9 cellular contexts compared by ENCODE assay signal in genomic region chr12:133058203-133059125, GRCh38. TPM values are rescaled to one million over a fixed set of nuclear protein-coding genes. Genes with fewer than 3 reads are reported as not detected.
A peak's percentile ranks its signal among the peaks of the same experiment; 100 is the strongest.
DNase-seq lines count a peak whose midpoint lies in the region; ATAC-seq and TF ChIP-seq lines count a peak whose summit lies in the region.
"Had no signal": no experiment of that assay in that cellular context is flagged by ENCODE, and none has a peak within 500 bp of the region (broad histone marks: within the 10 kb centered on the region; RNA-seq: fewer than 3 reads in every experiment).

No MANE protein-coding gene starts in this region.

- H3K27ac ChIP-seq in smooth muscle cell (ENCODE audit: low read depth) (no peak overlapping the region), substantia nigra (ENCODE audit: low read depth, low read length, poor library complexity, severe bottlenecking) (no peak overlapping the region)

- no peak overlapping the region for H3K9ac ChIP-seq in smooth muscle cell (ENCODE audit: low read depth)

- no peak overlapping the region for H3K4me2 ChIP-seq in smooth muscle cell

- no peak overlapping the region for H3K4me3 Mint-ChIP-seq in activated T-cell treated with anti-CD3 and anti-CD28 coated beads, Interleukin-2, amount 50 U/mL, for 72 hours
- no peak overlapping the region for H3K4me3 Mint-ChIP-seq in activated T-cell treated with anti-CD3 and anti-CD28 coated beads, Interleukin-2, amount 50 U/mL, for 4 hours

- no peaks in the 10 kb centered on the region for H3K27me3 Mint-ChIP-seq in activated T-cell treated with anti-CD3 and anti-CD28 coated beads, Interleukin-2, amount 50 U/mL, for 72 hours (ENCODE audit: low read depth)
- H3K27me3 Mint-ChIP-seq in activated T-cell treated with anti-CD3 and anti-CD28 coated beads, Interleukin-2, amount 50 U/mL, for 4 hours (ENCODE audit: low read depth), result no peaks in the 10 kb centered on the region

- H3K4me1 ChIP-seq in smooth muscle cell (ENCODE audit: low read depth), result no peaks in the 10 kb centered on the region

- ATAC-seq in activated T-cell treated with anti-CD3 and anti-CD28 coated beads, Interleukin-2, amount 50 U/mL, for 72 hours (replicated peaks in 1 of 2), result no peak
- ATAC-seq in activated T-cell treated with anti-CD3 and anti-CD28 coated beads, Interleukin-2, amount 50 U/mL, for 4 hours, result no peak

- peak overlapping the region; percentile 85 for H3K27ac Mint-ChIP-seq in activated T-cell treated with anti-CD3 and anti-CD28 coated beads, Interleukin-2, amount 50 U/mL, for 72 hours

- peaks cover 27 to 32% of the 10 kb centered on the region in 2 donors for H3K9me3 Mint-ChIP-seq in activated T-cell treated with anti-CD3 and anti-CD28 coated beads, Interleukin-2, amount 50 U/mL, for 72 hours
- peaks cover 56% of the 10 kb centered on the region for H3K9me3 Mint-ChIP-seq in activated T-cell treated with anti-CD3 and anti-CD28 coated beads, Interleukin-2, amount 50 U/mL, for 4 hours

- H3K27me3 ChIP-seq in smooth muscle cell (ENCODE audit: low read depth), result no peaks in the 10 kb centered on the region
- H3K27me3 ChIP-seq: MG63 had no signal

- WGBS in smooth muscle cell (ENCODE audit: low lambda C conversion rate), result 92% methylated on average over 8 of the region's 8 CpGs

- peaks cover 36% of the 10 kb centered on the region for H3F3A ChIP-seq in smooth muscle cell (ENCODE audit: low read depth)

- H3K4me1 Mint-ChIP-seq in activated T-cell treated with anti-CD3 and anti-CD28 coated beads, Interleukin-2, amount 50 U/mL, for 72 hours (ENCODE audit: low read depth), result no peaks in the 10 kb centered on the region
- no peaks in the 10 kb centered on the region for H3K4me1 Mint-ChIP-seq in activated T-cell treated with anti-CD3 and anti-CD28 coated beads, Interleukin-2, amount 50 U/mL, for 4 hours (ENCODE audit: low read depth)

- H3K36me3 Mint-ChIP-seq in activated T-cell treated with anti-CD3 and anti-CD28 coated beads, Interleukin-2, amount 50 U/mL, for 72 hours (ENCODE audit: insufficient read depth in 2 of 2), result peaks cover 50 to 60% of the 10 kb centered on the region in 2 donors
- peaks cover 43% of the 10 kb centered on the region for H3K36me3 Mint-ChIP-seq in activated T-cell treated with anti-CD3 and anti-CD28 coated beads, Interleukin-2, amount 50 U/mL, for 4 hours (ENCODE audit: insufficient read depth)

- peaks cover 96% of the 10 kb centered on the region for H3K9me3 ChIP-seq in smooth muscle cell (replicated peaks; ENCODE audit: low read depth)

- H3K4me3 ChIP-seq in smooth muscle cell, result peak overlapping the region; percentile 1
- H3K4me3 ChIP-seq: MG63 had no signal

- H4K20me1 ChIP-seq in smooth muscle cell (ENCODE audit: low read depth), result no peaks in the 10 kb centered on the region

- DNase-seq in activated T-cell treated with anti-CD3 and anti-CD28 coated beads, Interleukin-2, amount 50 U/mL, for 72 hours, result no peak
- no peak for DNase-seq in activated T-cell treated with anti-CD3 and anti-CD28 coated beads, Interleukin-2, amount 50 U/mL, for 4 hours
- DNase-seq in NCI-H774 (lab: John Stamatoyannopoulos, UW) (peak; percentile 1), fibroblast of peridontal ligament (ENCODE audit: extremely low read depth) (peak; percentile 13), smooth muscle cell (lab: John Stamatoyannopoulos, UW; ENCODE audit: unreplicated experiment) (no peak), RPMI8226 (no peak), substantia nigra (lab: John Stamatoyannopoulos, UW) (no peak), DMS 273 treated with DMSO at 0.1 percent for 48 hours (lab: John Stamatoyannopoulos, UW) (no peak)
- DNase-seq: MG63 had no signal

- no peaks in the 10 kb centered on the region for H3K79me2 ChIP-seq in smooth muscle cell (ENCODE audit: low read depth)

- H2AFZ ChIP-seq in smooth muscle cell (ENCODE audit: low read depth), result no peak overlapping the region

- no peak for TF ChIP-seq CTCF in smooth muscle cell (IDR thresholded peaks at IDR 0.05; ENCODE audit: borderline replicate concordance, insufficient read depth, poor library complexity, severe bottlenecking)

- H3K36me3 ChIP-seq in smooth muscle cell (ENCODE audit: low read depth), result peaks cover 70% of the 10 kb centered on the region

RNA-seq across cellular contexts. Expression of gene ZNF84, which starts 21.2 kb away (rescaled TPM):
- total RNA-seq in activated T-cell treated with anti-CD3 and anti-CD28 coated beads, Interleukin-2, amount 50 U/mL, for 72 hours, result 10 to 100 TPM; 17.3 to 24.7 TPM
- total RNA-seq in activated T-cell treated with anti-CD3 and anti-CD28 coated beads, Interleukin-2, amount 50 U/mL, for 4 hours, result 10 to 100 TPM; 11.5 to 15.6 (median 12.5) TPM
- total RNA-seq in smooth muscle cell, result 28.5 and 35.9 TPM in 2 replicates
- polyA plus RNA-seq in smooth muscle cell, result 12.1 and 16.5 TPM in 2 replicates

RNA-seq across cellular contexts. Expression of gene ZNF140, which starts 22.3 kb away (rescaled TPM):
- 10 to 100 TPM; 24.6 to 31.7 TPM for total RNA-seq in activated T-cell treated with anti-CD3 and anti-CD28 coated beads, Interleukin-2, amount 50 U/mL, for 72 hours
- 10 to 100 TPM; 10.4 to 15.0 (median 13.4) TPM for total RNA-seq in activated T-cell treated with anti-CD3 and anti-CD28 coated beads, Interleukin-2, amount 50 U/mL, for 4 hours
- 24.5 and 30.9 TPM in 2 replicates for total RNA-seq in smooth muscle cell
- polyA plus RNA-seq in smooth muscle cell, result 13.8 and 20.9 TPM in 2 replicates

Comparison
In these comparisons a context has a peak if more than half of its experiments do, and no peak if none do; other contexts are left out.
1. DNase-seq: peak in NCI-H774 (single experiment) and fibroblast of peridontal ligament (single experiment); none in activated T-cell treated with anti-CD3 and anti-CD28 coated beads, Interleukin-2, amount 50 U/mL, for 72 hours (0 of 2), activated T-cell treated with anti-CD3 and anti-CD28 coated beads, Interleukin-2, amount 50 U/mL, for 4 hours (single experiment), smooth muscle cell (single experiment), RPMI8226 (single experiment), substantia nigra (0 of 49) and DMS 273 treated with DMSO at 0.1 percent for 48 hours (single experiment).